ENCODE assay signal across 12 cellular contexts in genomic region chr6:149231786-149232185, GRCh38.
DNase-seq lines count a peak whose midpoint lies in the region; ATAC-seq lines count a peak whose summit lies in the region.
"Had no signal": no experiment of that assay in that cellular context is flagged by ENCODE, and none has a peak within 500 bp of the region (broad histone marks: within the 10 kb centered on the region; RNA-seq: fewer than 3 reads in every experiment).

No MANE protein-coding gene starts in this region.

- ATAC-seq in activated T-cell treated with anti-CD3 and anti-CD28 coated beads, Interleukin-2, amount 50 U/mL, for 72 hours (replicated peaks in 1 of 2) = no peak
- ATAC-seq in left ventricle myocardium superior = peak; percentile 69
- ATAC-seq in stimulated activated effector memory CD8-positive, alpha-beta T cell treated with anti-CD3 and anti-CD28 coated beads, Interleukin-12 subunit alpha, Interleukin-12 subunit beta, amount 100 ng/mL, for 72 hours = no peak
- ATAC-seq in GM21529 (IDR thresholded peaks at IDR 0.05; ENCODE audit: unreplicated experiment) = no peak
- ATAC-seq in HG02870 (IDR thresholded peaks at IDR 0.05; ENCODE audit: unreplicated experiment) = no peak

- H3K9me3 Mint-ChIP-seq in activated T-cell treated with anti-CD3 and anti-CD28 coated beads, Interleukin-2, amount 50 U/mL, for 72 hours = no peaks in the 10 kb centered on the region
- peaks cover 12% of the 10 kb centered on the region for H3K9me3 Mint-ChIP-seq in activated CD4-positive, alpha-beta memory T cell treated with anti-CD3 and anti-CD28 coated beads, Interleukin-2, amount 10 ng/mL, durations not matched to agents 7 days and 5 days
- H3K9me3 Mint-ChIP-seq in stimulated activated effector memory CD8-positive, alpha-beta T cell treated with anti-CD3 and anti-CD28 coated beads, Interleukin-12 subunit alpha, Interleukin-12 subunit beta, amount 100 ng/mL, for 72 hours = no peaks in the 10 kb centered on the region
- H3K9me3 Mint-ChIP-seq: H9 had no signal

- H3K4me1 Mint-ChIP-seq in activated T-cell treated with anti-CD3 and anti-CD28 coated beads, Interleukin-2, amount 50 U/mL, for 72 hours (ENCODE audit: low read depth) = peaks cover 60% of the 10 kb centered on the region
- H3K4me1 Mint-ChIP-seq in activated CD4-positive, alpha-beta memory T cell treated with anti-CD3 and anti-CD28 coated beads, Interleukin-2, amount 10 ng/mL, durations not matched to agents 7 days and 5 days = peaks cover 51% of the 10 kb centered on the region
- H3K4me1 Mint-ChIP-seq in stimulated activated effector memory CD8-positive, alpha-beta T cell treated with anti-CD3 and anti-CD28 coated beads, Interleukin-12 subunit alpha, Interleukin-12 subunit beta, amount 100 ng/mL, for 72 hours = peaks cover 49% of the 10 kb centered on the region

- POLR2A ChIA-PET in activated CD4-positive, alpha-beta memory T cell treated with anti-CD3 and anti-CD28 coated beads, Interleukin-2, amount 10 ng/mL, durations not matched to agents 7 days and 5 days (lab: Charles Lee) = interaction anchor here (0.6 to 2.3 kb wide), 9 partner anchors 9 to 284 kb away, joined by 3 to 8 read pairs (median 3); partner anchors contain the start of gene TAB2

- CTCF ChIA-PET in activated CD4-positive, alpha-beta memory T cell treated with anti-CD3 and anti-CD28 coated beads, Interleukin-2, amount 10 ng/mL, durations not matched to agents 7 days and 5 days (lab: Charles Lee) = interaction anchor here (0.9 to 1.8 kb wide), 4 partner anchors 8 to 200 kb away, joined by 3 to 4 read pairs (median 3); no protein-coding TSS in a partner anchor

- no peak for DNase-seq in activated T-cell treated with anti-CD3 and anti-CD28 coated beads, Interleukin-2, amount 50 U/mL, for 72 hours
- no peak for DNase-seq in activated T-cell treated with anti-CD3 and anti-CD28 coated beads, Interleukin-2, amount 50 U/mL, for 48 hours
- DNase-seq in activated CD4-positive, alpha-beta memory T cell treated with anti-CD3 and anti-CD28 coated beads, Interleukin-2, amount 10 ng/mL, durations not matched to agents 7 days and 5 days = no peak
- DNase-seq in left ventricle myocardium superior = no peak
- DNase-seq in stimulated activated effector memory CD8-positive, alpha-beta T cell treated with anti-CD3 and anti-CD28 coated beads, Interleukin-12 subunit alpha, Interleukin-12 subunit beta, amount 100 ng/mL, for 72 hours (ENCODE audit: low spot score in 2 of 2) = no peak
- DNase-seq in cerebellar cortex (ENCODE audit: low spot score) = no peak
- DNase-seq: AML-193, brain microvascular endothelial cell, H9, SHP77 treated with DMSO at 0.1 percent for 48 hours had no signal

- peak overlapping the region; percentile 17 for H3K27ac Mint-ChIP-seq in activated T-cell treated with anti-CD3 and anti-CD28 coated beads, Interleukin-2, amount 50 U/mL, for 72 hours
- H3K27ac Mint-ChIP-seq in activated CD4-positive, alpha-beta memory T cell treated with anti-CD3 and anti-CD28 coated beads, Interleukin-2, amount 10 ng/mL, durations not matched to agents 7 days and 5 days = peak overlapping the region; percentile 93
- peak overlapping the region; percentile 94 for H3K27ac Mint-ChIP-seq in stimulated activated effector memory CD8-positive, alpha-beta T cell treated with anti-CD3 and anti-CD28 coated beads, Interleukin-12 subunit alpha, Interleukin-12 subunit beta, amount 100 ng/mL, for 72 hours

- H3K27me3 Mint-ChIP-seq in activated T-cell treated with anti-CD3 and anti-CD28 coated beads, Interleukin-2, amount 50 U/mL, for 72 hours (ENCODE audit: low read depth) = no peaks in the 10 kb centered on the region
- no peaks in the 10 kb centered on the region for H3K27me3 Mint-ChIP-seq in activated CD4-positive, alpha-beta memory T cell treated with anti-CD3 and anti-CD28 coated beads, Interleukin-2, amount 10 ng/mL, durations not matched to agents 7 days and 5 days

- peak overlapping the region in 1 of 2 donors; percentile 32 for H3K4me3 Mint-ChIP-seq in activated T-cell treated with anti-CD3 and anti-CD28 coated beads, Interleukin-2, amount 50 U/mL, for 72 hours
- no peak overlapping the region for H3K4me3 Mint-ChIP-seq in activated CD4-positive, alpha-beta memory T cell treated with anti-CD3 and anti-CD28 coated beads, Interleukin-2, amount 10 ng/mL, durations not matched to agents 7 days and 5 days
- peak overlapping the region; percentile 59 for H3K4me3 Mint-ChIP-seq in stimulated activated effector memory CD8-positive, alpha-beta T cell treated with anti-CD3 and anti-CD28 coated beads, Interleukin-12 subunit alpha, Interleukin-12 subunit beta, amount 100 ng/mL, for 72 hours
- H3K4me3 Mint-ChIP-seq: H9 had no signal

- H3K36me3 Mint-ChIP-seq in activated T-cell treated with anti-CD3 and anti-CD28 coated beads, Interleukin-2, amount 50 U/mL, for 72 hours (ENCODE audit: insufficient read depth in 2 of 2) = peaks cover 4 to 8% of the 10 kb centered on the region in 2 donors
- H3K36me3 Mint-ChIP-seq in activated CD4-positive, alpha-beta memory T cell treated with anti-CD3 and anti-CD28 coated beads, Interleukin-2, amount 10 ng/mL, durations not matched to agents 7 days and 5 days (ENCODE audit: low read depth) = peaks cover 50% of the 10 kb centered on the region
- H3K36me3 Mint-ChIP-seq in stimulated activated effector memory CD8-positive, alpha-beta T cell treated with anti-CD3 and anti-CD28 coated beads, Interleukin-12 subunit alpha, Interleukin-12 subunit beta, amount 100 ng/mL, for 72 hours = no peaks in the 10 kb centered on the region

- intact Hi-C loops in left ventricle myocardium superior (cut with micrococcal nuclease) = no loop called here

Comparison
In these comparisons a context has a peak if more than half of its experiments do, and no peak if none do; other contexts are left out.
1. H3K27ac Mint-ChIP-seq: peak in every context shown above with its lines; median percentile 94 in stimulated activated effector memory CD8-positive, alpha-beta T cell treated with anti-CD3 and anti-CD28 coated beads, Interleukin-12 subunit alpha, Interleukin-12 subunit beta, amount 100 ng/mL, for 72 hours; 93 in activated CD4-positive, alpha-beta memory T cell treated with anti-CD3 and anti-CD28 coated beads, Interleukin-2, amount 10 ng/mL, durations not matched to agents 7 days and 5 days; 17 in activated T-cell treated with anti-CD3 and anti-CD28 coated beads, Interleukin-2, amount 50 U/mL, for 72 hours.